ENCODE assay signal across 19 cellular contexts in the genomic region with DNA sequence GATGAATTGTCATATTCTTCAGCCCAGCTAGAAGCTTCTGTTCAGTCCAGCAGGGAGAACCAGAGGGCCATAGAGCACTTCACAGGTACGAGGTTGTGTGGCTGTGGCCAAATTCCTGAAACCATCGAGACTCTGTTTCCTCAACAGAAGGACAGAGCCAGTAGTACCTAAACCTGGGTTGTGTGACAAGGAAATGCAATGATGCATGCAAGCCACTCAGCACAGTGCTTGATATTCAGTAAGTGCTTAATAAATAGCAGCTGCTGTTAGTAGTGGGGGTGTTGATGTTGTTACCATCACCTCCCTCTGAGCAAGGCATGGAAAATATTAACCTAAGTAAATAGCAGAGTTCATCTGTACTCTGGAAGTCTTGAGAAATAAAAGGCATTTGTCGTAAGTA.
A peak's percentile ranks its signal among the peaks of the same experiment; 100 is the strongest.
DNase-seq lines count a peak whose midpoint lies in the region; ATAC-seq, FAIRE-seq and TF ChIP-seq lines count a peak whose summit lies in the region.
"Had no signal": no experiment of that assay in that cellular context is flagged by ENCODE, and none has a peak within 500 bp of the region (broad histone marks: within the 10 kb centered on the region; RNA-seq: fewer than 3 reads in every experiment).

No MANE protein-coding gene starts in this region.

- no peaks in the 10 kb centered on the region for H3K4me1 Mint-ChIP-seq in mesothelial cell of epicardium
- H3K4me1 Mint-ChIP-seq: CD4-positive, alpha-beta memory T cell had no signal

- TF ChIP-seq CTCF in H1 (IDR thresholded peaks at IDR 0.05; ENCODE audit: control extremely low read depth in 1 of 3, insufficient read depth in 1 of 3, low read depth in 1 of 3, low read length in 3 of 3) (no peak), left lung (IDR thresholded peaks at IDR 0.05) (no peak), upper lobe of right lung (IDR thresholded peaks at IDR 0.05) (no peak), mesothelial cell of epicardium (IDR thresholded peaks at IDR 0.05; ENCODE audit: unreplicated experiment) (no peak)

- no peak for TF ChIP-seq POLR2A in H1 (IDR thresholded peaks at IDR 0.05; ENCODE audit: control extremely low read depth in 1 of 2, low read depth in 2 of 2, low read length in 2 of 2)

- FAIRE-seq in H1 (lab: Jason Lieb, UNC), result no peak
- FAIRE-seq: A549, GM12891, GM18507 had no signal

- H3K27ac ChIP-seq in H1 (ENCODE audit: low read depth, low read length) (no peak overlapping the region), left lung (no peak overlapping the region), upper lobe of right lung (no peak overlapping the region)
- H3K27ac ChIP-seq: A549 had no signal

- H3K36me3 ChIP-seq in H1 (ENCODE audit: control insufficient read depth in 2 of 4, insufficient read depth in 4 of 4, low read length in 3 of 4), result no peaks in the 10 kb centered on the region
- no peaks in the 10 kb centered on the region for H3K36me3 ChIP-seq in left lung
- no peaks in the 10 kb centered on the region for H3K36me3 ChIP-seq in upper lobe of right lung

- H3K4me2 ChIP-seq in H1 (ENCODE audit: insufficient read depth in 1 of 2, low read depth in 2 of 2, low read length in 2 of 2), result no peak overlapping the region
- H3K4me2 ChIP-seq: A549 had no signal

- peak overlapping the region; percentile 66; the same call in 1 of the 2 replicates for H2BK20ac ChIP-seq in H1 (ENCODE audit: low read length)

- 0 out of 2 replicates have a peak overlapping the region, but pooled peaks have one; percentile 3 for H2BK5ac ChIP-seq in H1 (ENCODE audit: low read depth, low read length)

- H2BK120ac ChIP-seq in H1 (replicated peaks; ENCODE audit: low read depth, low read length), result no peak overlapping the region

- H3K14ac ChIP-seq in H1 (ENCODE audit: insufficient read length), result no peak overlapping the region

- H3K4me1 ChIP-seq in H1 (replicated peaks in 1 of 4; ENCODE audit: control insufficient read depth in 3 of 4, insufficient read depth in 4 of 4, low read length in 3 of 4) (peaks cover 0 to 6% (median 1%) of the 10 kb centered on the region in 4 experiments; a peak in 3 of 7 replicates), left lung (peaks cover 0 to 6% of the 10 kb centered on the region in 2 donors), upper lobe of right lung (peaks cover 6% of the 10 kb centered on the region)
- H3K4me1 ChIP-seq: A549, Caco-2 had no signal

- no peaks in the 10 kb centered on the region; a peak in 1 of 7 replicates for H3K27me3 ChIP-seq in H1 (replicated peaks in 1 of 4; ENCODE audit: control insufficient read depth in 3 of 4, extremely low read depth in 1 of 4, insufficient read depth in 3 of 4, low read length in 3 of 4)
- H3K27me3 ChIP-seq in left lung, result no peaks in the 10 kb centered on the region
- H3K27me3 ChIP-seq in upper lobe of right lung, result no peaks in the 10 kb centered on the region

- no peaks in the 10 kb centered on the region for H3K36me3 Mint-ChIP-seq in mesothelial cell of epicardium
- H3K36me3 Mint-ChIP-seq: CD4-positive, alpha-beta memory T cell had no signal

- H3K4me3 Mint-ChIP-seq in mesothelial cell of epicardium, result no peak overlapping the region
- H3K4me3 Mint-ChIP-seq: CD4-positive, alpha-beta memory T cell had no signal

- H4K20me1 ChIP-seq in H1 (replicated peaks in 1 of 2; ENCODE audit: control insufficient read depth in 1 of 2, insufficient read depth in 2 of 2, low read length in 2 of 2), result no peaks in the 10 kb centered on the region

- intact Hi-C loops in left lung (cut with DNase I) (no loop called here), upper lobe of right lung (cut with DNase I) (no loop called here)

- no peak overlapping the region for H2AK5ac ChIP-seq in H1 (ENCODE audit: low read depth, low read length)

- TF ChIP-seq EP300 in H1 (IDR thresholded peaks at IDR 0.05; ENCODE audit: borderline replicate concordance in 1 of 2, low read depth in 2 of 2, low read length in 2 of 2), result no peak

- H3K9me3 ChIP-seq in H1 (ENCODE audit: insufficient read depth in 2 of 2, low read depth in 1 of 2, low read length in 1 of 2) (no peaks in the 10 kb centered on the region), left lung (peaks cover 0 to 6% of the 10 kb centered on the region in 2 donors), upper lobe of right lung (no peaks in the 10 kb centered on the region)
- H3K9me3 ChIP-seq: A549, Caco-2 had no signal

- CTCF ChIA-PET in H1 (lab: Charles Lee; ENCODE audit: partially characterized antibody), result interaction anchor here (1.3 to 1.5 kb wide), 2 partner anchors 12 to 44 kb away, joined by 4 read pairs; no protein-coding TSS in a partner anchor

- H3K56ac ChIP-seq in H1 (replicated peaks; ENCODE audit: insufficient read length, low read depth, low read length), result no peak overlapping the region

- ATAC-seq in left lung, result peak; percentile 83
- peak; percentile 34 for ATAC-seq in upper lobe of right lung
- ATAC-seq: A549 had no signal

- no peak overlapping the region for H3K9ac ChIP-seq in H1 (replicated peaks in 1 of 4; ENCODE audit: extremely low read depth in 1 of 4, low read depth in 3 of 4, low read length in 3 of 4)

- no peak overlapping the region for H4K5ac ChIP-seq in H1 (ENCODE audit: insufficient read length, low read depth, low read length)

- 91% methylated on average over 3 of the region's 3 CpGs; no CpG with 5 or more reads in 1 of the 2 experiments for WGBS in H1 (ENCODE audit: extremely low coverage in 1 of 2, insufficient coverage in 1 of 2, insufficient read length in 1 of 2, insufficient replicate concordance in 2 of 2, low coverage in 1 of 2, low lambda C conversion rate in 2 of 2, missing lambda C conversion rate in 1 of 2), 2 experiments

- H3K4me3 ChIP-seq in H1 (ENCODE audit: extremely low read depth in 1 of 4, insufficient read depth in 2 of 4, low read depth in 3 of 4, low read length in 4 of 4) (no peak overlapping the region), left lung (no peak overlapping the region), upper lobe of right lung (no peak overlapping the region)
- H3K4me3 ChIP-seq: A549 had no signal

- H3K27me3 Mint-ChIP-seq in mesothelial cell of epicardium (ENCODE audit: low read depth), result peaks cover 11% of the 10 kb centered on the region

- H2BK15ac ChIP-seq in H1 (ENCODE audit: low read length), result no peak overlapping the region

- H3K79me2 ChIP-seq in H1 (ENCODE audit: control insufficient read depth in 1 of 2, insufficient read depth in 2 of 2, low read length in 2 of 2), result no peaks in the 10 kb centered on the region

- H3K23ac ChIP-seq in H1 (ENCODE audit: insufficient read length), result no peak overlapping the region

- TF ChIP-seq RAD21 in H1 (IDR thresholded peaks at IDR 0.05 in 1 of 2, conservative IDR thresholded peaks at IDR 0.05 in 1 of 2; ENCODE audit: low read depth in 2 of 2, low read length in 2 of 2), result no peak

- H3K18ac ChIP-seq in H1 (ENCODE audit: extremely low read depth, low read length), result no peak overlapping the region

- peak; percentile 87 for DNase-seq in DMS79 treated with DMSO at 0.1 percent for 48 hours (lab: John Stamatoyannopoulos, UW)
- DNase-seq in H1 (ENCODE audit: low read depth in 1 of 2, low spot score in 2 of 2), result no peak
- DNase-seq in left lung, result no peak
- no peak for DNase-seq in upper lobe of right lung
- DNase-seq in mesothelial cell of epicardium (ENCODE audit: low spot score in 2 of 2, unreplicated experiment in 2 of 2), result no peak
- no peak for DNase-seq in NCI-H2107 treated with DMSO at 0.1 percent for 48 hours (lab: John Stamatoyannopoulos, UW; ENCODE audit: unreplicated experiment)
- no peak for DNase-seq in NCI-H1092 (lab: John Stamatoyannopoulos, UW)
- DNase-seq: 8988T; ACHN; C1 segment of cervical spinal cord; Caco-2; CD4-positive, alpha-beta memory T cell; GF-D8; GOT3; H7; HCEC 1CT had no signal

- H4K8ac ChIP-seq in H1 (ENCODE audit: extremely low read depth, insufficient read depth, low read length), result no peak overlapping the region

- no peak overlapping the region for H3K27ac Mint-ChIP-seq in mesothelial cell of epicardium
- H3K27ac Mint-ChIP-seq: CD4-positive, alpha-beta memory T cell had no signal

- peaks cover 25% of the 10 kb centered on the region for H3K9me3 Mint-ChIP-seq in mesothelial cell of epicardium

- no peak overlapping the region for H4K91ac ChIP-seq in H1 (replicated peaks; ENCODE audit: insufficient read length, low read length)

- no peak overlapping the region for H2AFZ ChIP-seq in H1 (ENCODE audit: low read length)

- no peaks in the 10 kb centered on the region; the same call in 1 of the 2 replicates for H3K23me2 ChIP-seq in H1 (ENCODE audit: low read depth, low read length)

- POLR2A ChIA-PET in H1 (lab: Charles Lee; ENCODE audit: partially characterized antibody), result no interaction called here

- H3K4ac ChIP-seq in H1 (replicated peaks; ENCODE audit: insufficient read length, low read depth, low read length), result no peak overlapping the region

- no peak overlapping the region; the same call in 1 of the 2 replicates for H2BK12ac ChIP-seq in H1 (ENCODE audit: low read depth, low read length)

- no peaks in the 10 kb centered on the region for H3K79me1 ChIP-seq in H1 (ENCODE audit: low read depth, low read length)

TF ChIP-seq in H1, 55 proteins besides CTCF, POLR2A, EP300 and RAD21 (continues in another document):
- TF ChIP-seq, protein P1, sequence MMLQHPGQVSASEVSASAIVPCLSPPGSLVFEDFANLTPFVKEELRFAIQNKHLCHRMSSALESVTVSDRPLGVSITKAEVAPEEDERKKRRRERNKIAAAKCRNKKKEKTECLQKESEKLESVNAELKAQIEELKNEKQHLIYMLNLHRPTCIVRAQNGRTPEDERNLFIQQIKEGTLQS (IDR thresholded peaks at IDR 0.05; ENCODE audit: insufficient read depth, low read depth, low read length), result no peak
- TF ChIP-seq EZH2 (IDR thresholded peaks at IDR 0.05; ENCODE audit: low read depth, low read length, severe bottlenecking) (no peak), KDM4A (IDR thresholded peaks at IDR 0.05; ENCODE audit: low read depth, low read length, severe bottlenecking) (no peak), TAF7 (optimal IDR thresholded peaks at IDR 0.05; ENCODE audit: borderline replicate concordance, low read depth, low read length) (no peak), ASH2L (IDR thresholded peaks at IDR 0.05; ENCODE audit: low read length) (no peak), POU5F1 (IDR thresholded peaks at IDR 0.05; ENCODE audit: low read depth, low read length) (no peak), KDM5A (IDR thresholded peaks at IDR 0.05; ENCODE audit: low read length) (no peak), MAX (IDR thresholded peaks at IDR 0.05) (no peak), CHD2 (IDR thresholded peaks at IDR 0.05; ENCODE audit: low read length) (no peak), RNF2 (IDR thresholded peaks at IDR 0.05; ENCODE audit: borderline replicate concordance, low read depth, low read length, missing control alignments, poor library complexity, severe bottlenecking) (no peak), EGR1 (IDR thresholded peaks at IDR 0.05; ENCODE audit: borderline replicate concordance, low read depth, low read length) (no peak), BRCA1 (IDR thresholded peaks at IDR 0.05; ENCODE audit: low read depth, low read length) (no peak), NANOG (IDR thresholded peaks at IDR 0.05; ENCODE audit: insufficient read depth, low read depth, low read length, poor library complexity, severe bottlenecking) (no peak)
